In the genomic region with DNA sequence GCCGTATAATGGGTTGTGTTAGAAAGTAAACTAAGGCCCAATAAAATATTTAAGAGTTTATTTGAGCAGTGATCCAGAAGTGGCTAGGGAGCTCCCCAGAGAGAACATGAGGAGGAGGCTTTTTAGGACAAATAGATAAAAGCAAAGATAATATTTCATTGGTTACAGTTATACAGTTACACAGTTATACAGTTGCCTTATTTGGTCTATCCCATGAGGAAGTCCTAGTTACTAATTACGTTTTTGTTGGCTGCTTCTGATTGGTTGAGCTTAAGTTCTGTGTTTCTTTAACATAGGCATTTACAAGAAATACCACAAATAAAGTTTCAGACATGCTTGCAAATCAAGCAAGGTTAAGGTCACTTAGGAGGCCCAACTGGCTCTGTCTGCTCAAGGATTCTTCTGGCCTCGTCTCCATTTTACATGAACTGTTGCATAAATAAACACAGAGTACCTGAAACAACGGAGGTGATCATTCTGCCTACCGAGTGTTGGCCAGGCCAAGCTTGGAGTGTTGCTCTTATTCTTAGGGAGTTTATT, we compare ENCODE assay signal across 8 cellular contexts. TPM values are rescaled to one million over a fixed set of nuclear protein-coding genes. Genes with fewer than 3 reads are reported as not detected.
DNase-seq lines count a peak whose midpoint lies in the region; ATAC-seq and TF ChIP-seq lines count a peak whose summit lies in the region.

No MANE protein-coding gene starts in this region.

- H3K27ac Mint-ChIP-seq in H9 (no peak overlapping the region), type B pancreatic cell (no peak overlapping the region)

- no peak overlapping the region for H2AK5ac ChIP-seq in H9 (ENCODE audit: insufficient read length, low read length)

- H2BK5ac ChIP-seq in H9 (ENCODE audit: insufficient read length, low read length), result no peak overlapping the region

- no peak overlapping the region for H2BK12ac ChIP-seq in H9 (ENCODE audit: insufficient read length, low read depth, low read length)

- no peaks in the 10 kb centered on the region for H3K9me3 ChIP-seq in H9 (ENCODE audit: control insufficient read depth, low read depth, low read length)

- ATAC-seq in GM18498 (IDR thresholded peaks at IDR 0.05; ENCODE audit: unreplicated experiment), result peak; percentile 92
- peak; percentile 26 for ATAC-seq in left lobe of liver
- no peak for ATAC-seq in HG03097 (IDR thresholded peaks at IDR 0.05; ENCODE audit: low FRiP score, unreplicated experiment)

- no peak overlapping the region for H4K91ac ChIP-seq in H9 (ENCODE audit: insufficient read length, low read depth, low read length)

- H3K4me1 ChIP-seq in H9 (ENCODE audit: insufficient read depth, low read length), result no peaks in the 10 kb centered on the region

- H3K4me3 Mint-ChIP-seq in H9, result peak overlapping the region; percentile 62 to 82
- peak overlapping the region; percentile 79 for H3K4me3 Mint-ChIP-seq in type B pancreatic cell

- WGBS in H9 (ENCODE audit: extremely low coverage, insufficient read length, low lambda C conversion rate), result no CpG with 5 or more reads among the region's 5 CpGs

- H3K56ac ChIP-seq in H9 (ENCODE audit: insufficient read length, low read depth, low read length), result no peak overlapping the region

- H2BK20ac ChIP-seq in H9 (ENCODE audit: low read depth, low read length, poor library complexity, severe bottlenecking), result no peak overlapping the region

- no peak overlapping the region for H3K27ac ChIP-seq in H9 (ENCODE audit: insufficient read length, low read depth, low read length)

- TF ChIP-seq CTCF in H9 (conservative IDR thresholded peaks at IDR 0.05) (no peak), type B pancreatic cell (conservative IDR thresholded peaks at IDR 0.05) (no peak)

- H3K4me1 Mint-ChIP-seq in H9 (peaks cover 18 to 28% of the 10 kb centered on the region in 2 experiments), type B pancreatic cell (ENCODE audit: unreplicated experiment) (no peaks in the 10 kb centered on the region)

- no peak overlapping the region for H2AFZ ChIP-seq in H9 (ENCODE audit: low read length)

- peaks cover 26% of the 10 kb centered on the region for H3K27me3 ChIP-seq in H9 (ENCODE audit: insufficient read depth, low read length)

- H3K79me1 ChIP-seq in H9 (ENCODE audit: insufficient read depth, low read depth, low read length, poor library complexity, severe bottlenecking), result no peaks in the 10 kb centered on the region

- no peak overlapping the region for H2BK15ac ChIP-seq in H9 (ENCODE audit: low read depth, low read length)

- H3K27me3 Mint-ChIP-seq in H9 (ENCODE audit: low read depth) (peaks cover 94% of the 10 kb centered on the region), type B pancreatic cell (peaks cover 100% of the 10 kb centered on the region)

- H3K18ac ChIP-seq in H9 (ENCODE audit: insufficient read length, low read depth, low read length), result no peak overlapping the region

- no peak overlapping the region for H3T11ph ChIP-seq in H9 (ENCODE audit: low read length)

- H3K14ac ChIP-seq in H9 (ENCODE audit: insufficient read depth, low read length), result no peak overlapping the region

- no peak overlapping the region for H4K8ac ChIP-seq in H9 (replicated peaks; ENCODE audit: insufficient read length, low read depth, low read length)

- H3K36me3 Mint-ChIP-seq in H9 (ENCODE audit: insufficient read depth in 1 of 3, low read depth in 3 of 3), result peaks cover 3 to 16% (median 8%) of the 10 kb centered on the region in 3 experiments; a peak in 5 of 7 replicates
- H3K36me3 Mint-ChIP-seq in type B pancreatic cell, result peaks cover 4% of the 10 kb centered on the region

- DNase-seq in H9 (no peak), NAMALWA (ENCODE audit: low spot score) (peak; percentile 79), left lobe of liver (ENCODE audit: low spot score) (no peak), type B pancreatic cell (ENCODE audit: extremely low spot score, unreplicated experiment) (no peak)
- DNase-seq in central memory CD4-positive, alpha-beta T cell, result peak; percentile 55
- no peak for DNase-seq in NK-92 treated with Interleukin-12 subunit alpha and Interleukin-12 subunit beta, amount 100 ng/mL, for 24 hours (lab: John Stamatoyannopoulos, UW)

- no peak overlapping the region for H3K4ac ChIP-seq in H9 (ENCODE audit: low read depth, low read length)

- H4K5ac ChIP-seq in H9 (ENCODE audit: insufficient read length, low read depth, low read length), result no peak overlapping the region

- H3K23me2 ChIP-seq in H9 (ENCODE audit: insufficient read length, low read depth, low read length, poor library complexity, severe bottlenecking), result peaks cover 11% of the 10 kb centered on the region

- no peak overlapping the region for H3K23ac ChIP-seq in H9 (ENCODE audit: insufficient read length, low read depth, low read length)

- peaks cover 6 to 9% of the 10 kb centered on the region in 2 experiments; a peak in 3 of 5 replicates for H3K9me3 Mint-ChIP-seq in H9
- no peaks in the 10 kb centered on the region for H3K9me3 Mint-ChIP-seq in type B pancreatic cell

- H4K20me1 ChIP-seq in H9 (ENCODE audit: control insufficient read depth, insufficient read depth, insufficient read length), result no peaks in the 10 kb centered on the region

- no peak overlapping the region for H2BK120ac ChIP-seq in H9 (ENCODE audit: low read depth, low read length, poor library complexity, severe bottlenecking)

- no peak overlapping the region for H3K9ac ChIP-seq in H9 (ENCODE audit: extremely low read depth, insufficient read length, low read length)

- peak overlapping the region; percentile 53 for H3K4me2 ChIP-seq in H9 (ENCODE audit: insufficient read depth, insufficient read length, low read length)

- H3K79me2 ChIP-seq in H9 (ENCODE audit: insufficient read depth, low read length), result no peaks in the 10 kb centered on the region

RNA-seq across cellular contexts. Expression of a gene that starts 7.0 kb away (rescaled TPM):
- total RNA-seq in H9 (2021) (not detected in 2 replicates), left lobe of liver (0.93 TPM), type B pancreatic cell (ENCODE audit: low replicate concordance) (12.6 and 24.6 TPM in 2 replicates)

RNA-seq across cellular contexts. Expression of a gene that starts 32.3 kb away (rescaled TPM):
- total RNA-seq in H9 (2021) (not detected in 2 replicates), left lobe of liver (not detected), type B pancreatic cell (ENCODE audit: low replicate concordance) (not detected in 2 replicates)

Comparison
In these comparisons a context has a peak if more than half of its experiments do, and no peak if none do; other contexts are left out.
1. DNase-seq: peak in NAMALWA (single experiment) and central memory CD4-positive, alpha-beta T cell (single experiment); none in H9 (single experiment), left lobe of liver (single experiment), type B pancreatic cell (single experiment) and NK-92 treated with Interleukin-12 subunit alpha and Interleukin-12 subunit beta, amount 100 ng/mL, for 24 hours (single experiment).